Comparison of ENCODE assay signal across 25 cellular contexts in genomic region chr15:77905301-77905920, GRCh38.
DNase-seq lines count a peak whose midpoint lies in the region; ATAC-seq, FAIRE-seq and TF ChIP-seq lines count a peak whose summit lies in the region.
"Had no signal": no experiment of that assay in that cellular context is flagged by ENCODE, and none has a peak within 500 bp of the region (broad histone marks: within the 10 kb centered on the region; RNA-seq: fewer than 3 reads in every experiment).

No MANE protein-coding gene starts in this region.

- intact Hi-C loops in stomach (cut with DNase I; ENCODE audit: low total_unique reads) = no loop called here

- H3K36me3 ChIP-seq in stomach = no peaks in the 10 kb centered on the region
- H3K36me3 ChIP-seq: BLaER1, lower lobe of right lung, prostate gland, WERI-Rb-1 had no signal

- H3K4me3 ChIP-seq in stomach = no peak overlapping the region
- H3K4me3 ChIP-seq: BLaER1, lower lobe of right lung, mucosa of descending colon, prostate gland had no signal

- WGBS in stomach, 5 donors = 66 to 83% (median 81%) methylated on average over 5 to 13 of the region's 13 CpGs

- peaks cover 0 to 24% (median 3%) of the 10 kb centered on the region in 4 donors for H3K4me1 ChIP-seq in stomach
- H3K4me1 ChIP-seq: lower lobe of right lung, prostate gland had no signal

- no peak for TF ChIP-seq EP300 in stomach (IDR thresholded peaks at IDR 0.05)

- ATAC-seq in GM19397 (IDR thresholded peaks at IDR 0.05; ENCODE audit: unreplicated experiment) = no peak
- ATAC-seq: lower lobe of right lung, mucosa of descending colon had no signal

- peak; percentile 10 for DNase-seq in activated T-cell treated with anti-CD3 and anti-CD28 coated beads, Interleukin-2, amount 50 U/mL, for 1 hour
- no peak for DNase-seq in activated T-cell treated with anti-CD3 and anti-CD28 coated beads for 4 hours
- peak; percentile 75 for DNase-seq in NCI-H2171 (lab: John Stamatoyannopoulos, UW)
- DNase-seq in islet precursor cell = peak; percentile 41
- peak; percentile 22 for DNase-seq in stomach
- DNase-seq in frontal cortex (ENCODE audit: low spot score in 2 of 2) = no peak
- no peak for DNase-seq in mucosa of gallbladder (ENCODE audit: low spot score)
- DNase-seq: ACHN; activated naive CD4-positive, alpha-beta T cell treated with anti-CD3 and anti-CD28 coated beads for 36 hours; COR-L47; DND-41; hypothalamus; lower lobe of right lung; NCI-H1436; NCI-H748 treated with DMSO at 0.1 percent for 48 hours; T-helper 9 cell; WERI-Rb-1 had no signal

- H3K9me3 ChIP-seq in stomach = no peaks in the 10 kb centered on the region
- H3K9me3 ChIP-seq: BLaER1, lower lobe of right lung, mucosa of descending colon, prostate gland had no signal

- TF ChIP-seq POLR2A in stomach (IDR thresholded peaks at IDR 0.05) = no peak

- H3K27ac ChIP-seq in stomach = no peak overlapping the region
- H3K27ac ChIP-seq: BLaER1, KMS-11, lower lobe of right lung, prostate gland, WERI-Rb-1 had no signal

- peaks cover 0 to 26% (median 0%) of the 10 kb centered on the region in 3 donors for H3K27me3 ChIP-seq in stomach
- H3K27me3 ChIP-seq: BLaER1 had no signal

- no peak for FAIRE-seq in frontal cortex (lab: Jason Lieb, UNC)
- FAIRE-seq: bronchial epithelial cell, H54, HTR-8/SVneo had no signal

- no peak for TF ChIP-seq CTCF in stomach (IDR thresholded peaks at IDR 0.05)

Comparison
In these comparisons a context has a peak if more than half of its experiments do, and no peak if none do; other contexts are left out.
1. DNase-seq: peak in activated T-cell treated with anti-CD3 and anti-CD28 coated beads, Interleukin-2, amount 50 U/mL, for 1 hour (single experiment), NCI-H2171 (single experiment), islet precursor cell (single experiment) and stomach (single experiment); none in activated T-cell treated with anti-CD3 and anti-CD28 coated beads for 4 hours (single experiment), frontal cortex (0 of 2) and mucosa of gallbladder (single experiment).